Comparison of ENCODE assay signal across 8 cellular contexts in the genomic region with DNA sequence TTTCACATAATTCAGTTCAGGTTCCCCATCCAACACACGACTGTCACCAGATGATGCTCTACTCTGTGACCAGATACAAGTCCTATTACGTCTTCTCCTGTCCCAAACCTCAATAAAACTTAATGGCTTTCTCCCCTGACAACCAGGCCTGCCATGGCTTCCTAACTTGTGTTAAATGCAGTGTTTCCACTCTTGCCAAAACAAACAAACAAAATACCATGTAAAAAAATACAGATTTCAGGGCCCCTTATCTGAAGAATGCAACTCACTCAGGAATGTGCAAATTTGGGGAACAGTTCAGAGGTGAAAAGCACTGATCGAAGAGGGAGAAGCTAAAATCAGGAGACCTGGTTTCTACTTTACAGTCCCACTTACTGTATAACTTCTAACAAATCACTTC. TPM values are rescaled to one million over a fixed set of nuclear protein-coding genes. Genes with fewer than 3 reads are reported as not detected.
DNase-seq lines count a peak whose midpoint lies in the region; ATAC-seq and TF ChIP-seq lines count a peak whose summit lies in the region.

No MANE protein-coding gene starts in this region.

- H3K14ac ChIP-seq in IMR-90 (replicated peaks; ENCODE audit: low read depth, low read length): peak overlapping the region; percentile 75

- H3K27ac ChIP-seq in ACC112 (ENCODE audit: low read depth, low read length) (peak overlapping the region; percentile 76), IMR-90 (ENCODE audit: insufficient read depth, low read length) (peak overlapping the region; percentile 12; the same call in 1 of the 2 replicates), mammary epithelial cell (ENCODE audit: insufficient read depth, low read depth, low read length) (peak overlapping the region; percentile 85)

- 33% methylated on average over 1 of the region's 3 CpGs; no CpG with 5 or more reads in 1 of the 2 experiments for WGBS in IMR-90 (ENCODE audit: extremely low coverage in 2 of 2, insufficient read length in 1 of 2), 2 experiments
- 64% methylated on average over 3 of the region's 3 CpGs for WGBS in mammary epithelial cell (ENCODE audit: low coverage, missing lambda C conversion rate)

- ATAC-seq in IMR-90 (ENCODE audit: low read depth): no peak
- ATAC-seq in GM19324 (IDR thresholded peaks at IDR 0.05; ENCODE audit: low FRiP score, unreplicated experiment): no peak
- no peak for ATAC-seq in HG03097 (IDR thresholded peaks at IDR 0.05; ENCODE audit: low FRiP score, unreplicated experiment)

- H4K20me1 ChIP-seq in IMR-90 (ENCODE audit: insufficient read depth, low read length) (no peaks in the 10 kb centered on the region), mammary epithelial cell (ENCODE audit: insufficient read depth, low read length) (no peaks in the 10 kb centered on the region)

- no peak for TF ChIP-seq CTCF in IMR-90 (conservative IDR thresholded peaks at IDR 0.05; ENCODE audit: low read depth, low read length)
- no peak for TF ChIP-seq CTCF in mammary epithelial cell (conservative IDR thresholded peaks at IDR 0.05 in 1 of 2, IDR thresholded peaks at IDR 0.05 in 1 of 2; ENCODE audit: extremely low read depth in 1 of 2, insufficient read depth in 1 of 2, low read depth in 1 of 2, low read length in 2 of 2)

- H3K79me1 ChIP-seq in IMR-90 (ENCODE audit: low read depth in 1 of 2, low read length in 2 of 2): peaks cover 11 to 18% of the 10 kb centered on the region in 2 experiments

- no peak overlapping the region for H2AK9ac ChIP-seq in IMR-90 (replicated peaks; ENCODE audit: low read depth, low read length, poor library complexity)

- peak overlapping the region; percentile 83 to 97 for H4K8ac ChIP-seq in IMR-90 (ENCODE audit: low read depth in 2 of 2, low read length in 2 of 2)

- dilution Hi-C loops in IMR-90 (cut with HindIII; ENCODE audit: low sequenced_read_pairs, unreplicated experiment) (loop anchor here (25.0 kb wide), 1 partner anchor 459 kb away; a partner anchor contains a TSS), mammary epithelial cell (cut with HindIII; ENCODE audit: low sequenced_read_pairs) (loop anchor here (25.0 kb wide), 1 partner anchor 459 kb away; a partner anchor contains a TSS)

- H3K4me3 ChIP-seq in ACC112 (ENCODE audit: low read depth, low read length): peak overlapping the region; percentile 100
- H3K4me3 ChIP-seq in IMR-90 (ENCODE audit: insufficient read depth, low read depth, low read length): peak overlapping the region; percentile 52
- H3K4me3 ChIP-seq in mammary epithelial cell (replicated peaks in 1 of 3; ENCODE audit: insufficient read depth in 1 of 3, low read depth in 2 of 3, low read length in 3 of 3): peak overlapping the region; percentile 75 to 82 (median 82)
- H3K4me3 ChIP-seq in mononuclear cell (ENCODE audit: low read length): peak overlapping the region; percentile 62

- intact Hi-C loops in IMR-90 (cut with micrococcal nuclease) (no loop called here), mammary epithelial cell (cut with micrococcal nuclease) (loop anchor here (2.0 kb wide), 1 partner anchor 466 kb away; no protein-coding TSS in a partner anchor)

- peak overlapping the region; percentile 97 for H2AFZ ChIP-seq in ACC112 (ENCODE audit: low read length, unreplicated experiment)
- no peak overlapping the region for H2AFZ ChIP-seq in IMR-90 (replicated peaks; ENCODE audit: low read length, poor library complexity)
- peak overlapping the region; percentile 81 for H2AFZ ChIP-seq in mammary epithelial cell (ENCODE audit: low read depth, low read length)

- H2BK120ac ChIP-seq in IMR-90 (ENCODE audit: low read depth, low read length): no peak overlapping the region

- peak overlapping the region; percentile 17; the same call in 1 of the 3 replicates for H2BK15ac ChIP-seq in IMR-90 (ENCODE audit: low read depth, low read length)

- H2AK5ac ChIP-seq in IMR-90 (ENCODE audit: low read depth, low read length): peak overlapping the region; percentile 57

- H3K9ac ChIP-seq in IMR-90 (ENCODE audit: low read depth, low read length) (peak overlapping the region; percentile 83), mammary epithelial cell (ENCODE audit: insufficient read depth, low read length) (peak overlapping the region; percentile 93)

- peak overlapping the region; percentile 71 for H3K4ac ChIP-seq in IMR-90 (ENCODE audit: low read depth, low read length)

- BruUV-seq in IMR-90 (replicated peaks; lab: Mats Ljungman, UMichigan): no TSS peak
- no TSS peak for BruUV-seq in mammary epithelial cell (replicated peaks; lab: Mats Ljungman, UMichigan)

- peak overlapping the region; percentile 80 for H3K23ac ChIP-seq in IMR-90 (ENCODE audit: low read depth, low read length)

- CTCF ChIA-PET in IMR-90 (lab: Yijun Ruan, JAX): interaction anchor here (1.3 kb wide), 1 partner anchor 252 kb away, joined by 3 read pairs; a partner anchor contains a TSS
- CTCF ChIA-PET in mammary epithelial cell (lab: Charles Lee; ENCODE audit: low non-redundant PET): no interaction called here

- H2BK20ac ChIP-seq in IMR-90 (ENCODE audit: low read depth, low read length): no peak overlapping the region

- TF ChIP-seq RAD21 in IMR-90 (IDR thresholded peaks at IDR 0.05; ENCODE audit: low read length): no peak

- TF ChIP-seq POLR2A in IMR-90 (IDR thresholded peaks at IDR 0.05; ENCODE audit: low read depth, low read length): no peak

- H4K5ac ChIP-seq in IMR-90 (ENCODE audit: low read depth, low read length): peak overlapping the region; percentile 67; the same call in 1 of the 2 replicates

- H3K27me3 ChIP-seq in ACC112 (ENCODE audit: insufficient read depth, low read length) (no peaks in the 10 kb centered on the region), IMR-90 (ENCODE audit: control insufficient read depth, insufficient read depth, low read length) (no peaks in the 10 kb centered on the region), mammary epithelial cell (ENCODE audit: insufficient read depth, low read length) (no peaks in the 10 kb centered on the region), mononuclear cell (ENCODE audit: insufficient read depth, low read length) (no peaks in the 10 kb centered on the region)

- H3K4me2 ChIP-seq in IMR-90 (ENCODE audit: low read depth, low read length) (peak overlapping the region; percentile 75), mammary epithelial cell (ENCODE audit: insufficient read depth, low read depth, low read length) (peak overlapping the region; percentile 70)

- peak overlapping the region; percentile 89 for H3K56ac ChIP-seq in IMR-90 (ENCODE audit: extremely low read depth, insufficient read depth, low read length)

- peak overlapping the region; percentile 76 for H2BK5ac ChIP-seq in IMR-90 (ENCODE audit: low read depth, low read length, poor library complexity, severe bottlenecking)

- H3K79me2 ChIP-seq in ACC112 (ENCODE audit: control insufficient read depth, insufficient read depth, low read length, unreplicated experiment): peaks cover 52% of the 10 kb centered on the region
- peaks cover 47% of the 10 kb centered on the region for H3K79me2 ChIP-seq in mammary epithelial cell (ENCODE audit: insufficient read depth, low read length)

- H3K18ac ChIP-seq in IMR-90 (ENCODE audit: low read depth, low read length): no peak overlapping the region

- no peaks in the 10 kb centered on the region for H3K9me1 ChIP-seq in IMR-90 (ENCODE audit: insufficient read depth, low read length)

- H3K36me3 ChIP-seq in ACC112 (ENCODE audit: insufficient read depth, low read length): peaks cover 4% of the 10 kb centered on the region; the same call in 1 of the 2 replicates
- H3K36me3 ChIP-seq in IMR-90 (ENCODE audit: control insufficient read depth, insufficient read depth, low read length): peaks cover 2% of the 10 kb centered on the region; the same call in 1 of the 2 replicates
- H3K36me3 ChIP-seq in mammary epithelial cell (ENCODE audit: insufficient read depth, low read length): no peaks in the 10 kb centered on the region

- H3K9me3 ChIP-seq in IMR-90 (ENCODE audit: control insufficient read depth, insufficient read depth, low read length): no peaks in the 10 kb centered on the region
- no peaks in the 10 kb centered on the region for H3K9me3 ChIP-seq in mammary epithelial cell (replicated peaks; ENCODE audit: insufficient read depth, low read length)
- H3K9me3 ChIP-seq in mononuclear cell (ENCODE audit: low read depth, low read length): no peaks in the 10 kb centered on the region

- peak overlapping the region; percentile 36; the same call in 1 of the 2 replicates for H4K91ac ChIP-seq in IMR-90 (ENCODE audit: insufficient read depth, low read depth, low read length)

- H3K4me1 ChIP-seq in ACC112 (ENCODE audit: control insufficient read depth, insufficient read depth, low read length, unreplicated experiment) (peaks cover 24% of the 10 kb centered on the region), IMR-90 (ENCODE audit: control insufficient read depth, insufficient read depth, low read length) (peaks cover 3% of the 10 kb centered on the region; the same call in 1 of the 2 replicates), mammary epithelial cell (ENCODE audit: insufficient read depth, low read length) (peaks cover 18% of the 10 kb centered on the region), mononuclear cell (ENCODE audit: insufficient read depth, low read length) (peaks cover 19% of the 10 kb centered on the region)

- POLR2A ChIA-PET in IMR-90 (lab: Charles Lee; ENCODE audit: unreplicated experiment): interaction anchor here (0.5 kb wide), 1 partner anchor 716 kb away, joined by 11 read pairs; no protein-coding TSS in a partner anchor

- in situ Hi-C loops in IMR-90 (cut with MboI; ENCODE audit: low sequenced_read_pairs) (no loop called here), mammary epithelial cell (cut with MboI; ENCODE audit: low sequenced_read_pairs in 2 of 2) (loop anchor here in 1 of 2 donors (25.0 kb wide), 1 partner anchor 259 kb away; a partner anchor contains a TSS), KBM-7 (cut with MboI; ENCODE audit: low pct_unique_long_range_greater_than_20kb, low sequenced_read_pairs) (loop anchor here (25.0 kb wide), 1 partner anchor 459 kb away; a partner anchor contains a TSS)

- DNase-seq in IMR-90 (no peak), mammary epithelial cell (no peak), KBM-7 (no peak), ureter (ENCODE audit: low spot score) (no peak)

RNA-seq across cellular contexts. Expression of a gene that starts 0.9 kb away (rescaled TPM):
- total RNA-seq in IMR-90 (2012; rRNA removed): 18.5 and 23.6 TPM in 2 replicates
- 10.5 and 13.0 TPM in 2 replicates for polyA plus RNA-seq in IMR-90 (2012; rRNA removed)
- 3.1 and 3.5 TPM in 2 replicates for polyA plus RNA-seq in IMR-90 (2012; cell fraction: cytosol; rRNA removed)
- polyA plus RNA-seq in IMR-90 (2012; cell fraction: nucleus; rRNA removed; ENCODE audit: low replicate concordance): 7.5 and 25.2 TPM in 2 replicates
- 10 to 100 TPM in 1 of 2 donors, under 1 TPM in 1; 0.33 to 16.5 TPM for total RNA-seq in mammary epithelial cell
- polyA plus RNA-seq in mammary epithelial cell: 14.9 TPM
- 10.3 TPM for polyA minus RNA-seq in mammary epithelial cell
- total RNA-seq in mononuclear cell: 0.94 TPM
- total RNA-seq in ureter: 1.3 TPM

Comparison
In these comparisons a context has a peak if more than half of its experiments do, and no peak if none do; other contexts are left out.
1. H3K27ac ChIP-seq: peak in every context shown above with its lines; median percentile 85 in mammary epithelial cell; 76 in ACC112; 12 in IMR-90.